In genomic region chr11:71999813-72000590, GRCh38 we compare ENCODE assay signal across 11 cellular contexts. TPM values are rescaled to one million over a fixed set of nuclear protein-coding genes. Genes with fewer than 3 reads are reported as not detected.
A peak's percentile ranks its signal among the peaks of the same experiment; 100 is the strongest.
DNase-seq lines count a peak whose midpoint lies in the region; ATAC-seq and TF ChIP-seq lines count a peak whose summit lies in the region.
"Had no signal": no experiment of that assay in that cellular context is flagged by ENCODE, and none has a peak within 500 bp of the region (broad histone marks: within the 10 kb centered on the region; RNA-seq: fewer than 3 reads in every experiment).

No MANE protein-coding gene starts in this region.

- H3K36me3 ChIP-seq in OCI-LY3 (replicated peaks; ENCODE audit: low read depth, low read length) (peaks cover 43% of the 10 kb centered on the region), osteoblast (ENCODE audit: insufficient read depth, low read length) (peaks cover 37% of the 10 kb centered on the region)

- H3K27ac ChIP-seq in OCI-LY3 (ENCODE audit: low read length) (0 out of 2 replicates have a peak overlapping the region, but pooled peaks have one; percentile 65), osteoblast (ENCODE audit: low read depth, low read length) (peak overlapping the region; percentile 32)

- H3K9me3 ChIP-seq in OCI-LY3 (ENCODE audit: insufficient read depth, low read length) = no peaks in the 10 kb centered on the region
- no peaks in the 10 kb centered on the region for H3K9me3 ChIP-seq in osteoblast (ENCODE audit: low read depth, low read length)

- H2AFZ ChIP-seq in OCI-LY3 (ENCODE audit: low read depth, low read length) = no peak overlapping the region
- H2AFZ ChIP-seq in osteoblast (ENCODE audit: low read length) = no peak overlapping the region

- H3K4me2 ChIP-seq in OCI-LY3 (ENCODE audit: low read length) (no peak overlapping the region), osteoblast (ENCODE audit: insufficient read depth, low read length) (peak overlapping the region; percentile 75)

- ATAC-seq in GM19455 (IDR thresholded peaks at IDR 0.05; ENCODE audit: unreplicated experiment) = no peak
- no peak for ATAC-seq in GM18502 (IDR thresholded peaks at IDR 0.05; ENCODE audit: poor library complexity, unreplicated experiment)
- ATAC-seq in left colon = no peak

- intact Hi-C loops in left colon (cut with DNase I, micrococcal nuclease) = no loop called here

- no peaks in the 10 kb centered on the region for H4K20me1 ChIP-seq in OCI-LY3 (ENCODE audit: insufficient read depth, low read length)
- peaks cover 21% of the 10 kb centered on the region for H4K20me1 ChIP-seq in osteoblast (ENCODE audit: insufficient read depth, low read length)

- DNase-seq in AG10803 (ENCODE audit: low read depth) = no peak
- peak; percentile 40 to 44 for DNase-seq in erythroblast (lab: John Stamatoyannopoulos, UW)
- peak; percentile 63 for DNase-seq in osteoblast (ENCODE audit: insufficient read length, low spot score, missing footprints)
- no peak for DNase-seq in GM13977 (ENCODE audit: low spot score)
- DNase-seq in left colon = no peak
- DNase-seq: activated CD4-positive, alpha-beta T cell treated with anti-CD3 and anti-CD28 coated beads, Interleukin-2, amount 50 U/mL, for 4 hours; DMS 273 treated with DMSO at 0.1 percent for 48 hours; nucleus accumbens had no signal

- H3K27me3 ChIP-seq in OCI-LY3 (ENCODE audit: low read depth, low read length) (no peaks in the 10 kb centered on the region), osteoblast (ENCODE audit: insufficient read depth, low read length) (no peaks in the 10 kb centered on the region)

- TF ChIP-seq POLR2A in erythroblast (IDR thresholded peaks at IDR 0.05; ENCODE audit: low read length) = no peak

- H3K4me3 ChIP-seq in AG10803 (ENCODE audit: low read length) (peak overlapping the region; percentile 42), OCI-LY3 (ENCODE audit: low read length) (no peak overlapping the region), osteoblast (ENCODE audit: insufficient read depth, low read length) (peak overlapping the region; percentile 41)

- in situ Hi-C loops in GM13977 (cut with MboI; ENCODE audit: low pct_unique_long_range_greater_than_20kb, low sequenced_read_pairs, unreplicated experiment) = no loop called here

- H3K9ac ChIP-seq in OCI-LY3 (ENCODE audit: low read length) = no peak overlapping the region

- TF ChIP-seq CTCF in AG10803 (conservative IDR thresholded peaks at IDR 0.05; ENCODE audit: low read length) (no peak), OCI-LY3 (IDR thresholded peaks at IDR 0.05; ENCODE audit: low read depth, low read length) (no peak), osteoblast (IDR thresholded peaks at IDR 0.05; ENCODE audit: extremely low read depth, low read depth, low read length) (no peak), GM13977 (IDR thresholded peaks at IDR 0.05; ENCODE audit: extremely low read depth, insufficient read depth, missing control alignments) (no peak)

- H3K79me2 ChIP-seq in OCI-LY3 (ENCODE audit: low read length) (no peaks in the 10 kb centered on the region), osteoblast (ENCODE audit: insufficient read depth, low read length) (no peaks in the 10 kb centered on the region)

- peaks cover 34% of the 10 kb centered on the region for H3K4me1 ChIP-seq in OCI-LY3 (ENCODE audit: low read length)
- H3K4me1 ChIP-seq in osteoblast (ENCODE audit: insufficient read depth, low read length) = peaks cover 10% of the 10 kb centered on the region

RNA-seq across cellular contexts. Expression of gene IL18BP, which starts 1.3 kb away (rescaled TPM):
- 4.0 and 4.4 TPM in 2 replicates for total RNA-seq in osteoblast
- 10 to 100 TPM in 1 of 2 donors, 1 to 10 TPM in 1; 8.0 to 10.6 TPM for total RNA-seq in left colon

Comparison
In these comparisons a context has a peak if more than half of its experiments do, and no peak if none do; other contexts are left out.
1. DNase-seq: peak in erythroblast (2 of 2) and osteoblast (single experiment); none in AG10803 (single experiment), GM13977 (single experiment) and left colon (0 of 2).